In the genomic region with DNA sequence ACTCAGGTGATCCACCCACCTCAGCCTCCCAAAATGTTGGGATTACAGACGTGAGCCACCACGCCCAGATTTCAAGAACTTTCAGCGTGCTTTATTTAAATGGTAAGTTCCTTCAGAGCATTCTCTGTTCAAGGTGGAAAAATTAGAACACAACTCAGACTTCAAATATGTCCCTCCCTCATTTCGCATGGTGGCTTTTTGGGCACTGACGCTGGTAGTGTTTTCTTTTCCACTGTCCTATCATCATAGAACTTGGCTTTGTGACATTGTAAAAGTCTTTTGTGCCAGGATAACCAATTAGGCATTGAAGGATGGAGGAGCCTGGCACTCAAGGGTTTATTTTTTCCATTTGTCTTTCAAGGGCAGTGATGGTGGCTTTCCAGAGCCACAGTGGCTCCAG, we compare ENCODE assay signal across 20 cellular contexts.
DNase-seq lines count a peak whose midpoint lies in the region; ATAC-seq and TF ChIP-seq lines count a peak whose summit lies in the region.
"Had no signal": no experiment of that assay in that cellular context is flagged by ENCODE, and none has a peak within 500 bp of the region (broad histone marks: within the 10 kb centered on the region; RNA-seq: fewer than 3 reads in every experiment).

No MANE protein-coding gene starts in this region.

- no peaks in the 10 kb centered on the region for H3K36me3 ChIP-seq in thoracic aorta
- H3K36me3 ChIP-seq: BLaER1 had no signal

- DNase-seq in Right ventricle myocardium superior (no peak), cardiac septum (ENCODE audit: low spot score) (no peak), NCI-H446 (lab: John Stamatoyannopoulos, UW) (peak; percentile 64 to 76), coronary artery (ENCODE audit: low spot score) (peak; percentile 74), thoracic aorta (ENCODE audit: low spot score) (no peak), ureter (ENCODE audit: low spot score) (no peak)
- DNase-seq: ACHN; CD4-positive, alpha-beta T cell; COR-L47; GF-D8; KG1; NCI-H1105; NCI-H146; NCI-H2227 treated with DMSO at 0.1 percent for 48 hours; NCI-H524; OCI-M1 had no signal

- no peaks in the 10 kb centered on the region for H3K9me3 ChIP-seq in thoracic aorta
- H3K9me3 ChIP-seq: BLaER1 had no signal

- H3K27me3 ChIP-seq in thoracic aorta (replicated peaks; ENCODE audit: insufficient read depth): no peaks in the 10 kb centered on the region
- H3K27me3 ChIP-seq: BLaER1 had no signal

- TF ChIP-seq CTCF in coronary artery (IDR thresholded peaks at IDR 0.05) (no peak), thoracic aorta (IDR thresholded peaks at IDR 0.05) (no peak)

- peaks cover 6 to 28% of the 10 kb centered on the region in 2 donors for H3K4me1 ChIP-seq in thoracic aorta (ENCODE audit: control insufficient read depth in 1 of 2, low read depth in 2 of 2)
- H3K4me1 ChIP-seq: BLaER1 had no signal

- peak; percentile 24 for ATAC-seq in Right ventricle myocardium superior (ENCODE audit: poor library complexity)
- ATAC-seq in thoracic aorta (ENCODE audit: insufficient number of reproducible peaks, low FRiP score, low read depth): peak; percentile 87
- ATAC-seq in GM18861 (IDR thresholded peaks at IDR 0.05; ENCODE audit: unreplicated experiment): no peak
- no peak for ATAC-seq in GM21423 (IDR thresholded peaks at IDR 0.05; ENCODE audit: unreplicated experiment)

- H3K27ac ChIP-seq in coronary artery (peak overlapping the region; percentile 75 to 88), thoracic aorta (peak overlapping the region; percentile 67 to 80)
- H3K27ac ChIP-seq: 22Rv1, BLaER1 had no signal

- H3K4me3 ChIP-seq in coronary artery (no peak overlapping the region), thoracic aorta (no peak overlapping the region)
- H3K4me3 ChIP-seq: BLaER1 had no signal

- intact Hi-C loops in Right ventricle myocardium superior (cut with DNase I): no loop called here
- intact Hi-C loops in cardiac septum (cut with DNase I): loop anchor here (5.0 kb wide), 1 partner anchor 189 kb away; a partner anchor contains a TSS

Comparison
In these comparisons a context has a peak if more than half of its experiments do, and no peak if none do; other contexts are left out.
1. ATAC-seq: peak in Right ventricle myocardium superior (single experiment) and thoracic aorta (single experiment); none in GM18861 (single experiment) and GM21423 (single experiment).
2. DNase-seq: peak in NCI-H446 (2 of 2) and coronary artery (single experiment); none in Right ventricle myocardium superior (single experiment), cardiac septum (single experiment), thoracic aorta (single experiment) and ureter (single experiment).